8 cellular contexts compared by ENCODE assay signal in genomic region chr21:36028127-36029069, GRCh38. TPM values are rescaled to one million over a fixed set of nuclear protein-coding genes. Genes with fewer than 3 reads are reported as not detected.
A peak's percentile ranks its signal among the peaks of the same experiment; 100 is the strongest.
DNase-seq lines count a peak whose midpoint lies in the region; ATAC-seq and TF ChIP-seq lines count a peak whose summit lies in the region.

No MANE protein-coding gene starts in this region.

- in situ Hi-C loops in ACHN (cut with HindIII; ENCODE audit: low pct_ligation_motif_present, low pct_unique_long_range_greater_than_20kb, low sequenced_read_pairs): no loop called here

- peak overlapping the region in 1 of 10 donors; percentile 4 for H3K4me3 Mint-ChIP-seq in naive thymus-derived CD8-positive, alpha-beta T cell
- peak overlapping the region in 1 of 2 donors; percentile 17 for H3K4me3 Mint-ChIP-seq in stimulated activated naive B cell treated with anti-CD40 and anti-IgM and Interleukin-4, amounts not matched to agents 10 μg/mL and 1 μg/mL and 100 μg/mL, for 72 hours

- H3K36me3 ChIP-seq in OCI-LY3 (replicated peaks; ENCODE audit: low read depth, low read length): no peaks in the 10 kb centered on the region
- peaks cover 0 to 2% (median 0%) of the 10 kb centered on the region in 4 donors for H3K36me3 ChIP-seq in esophagus muscularis mucosa

- H3K27me3 ChIP-seq in OCI-LY3 (ENCODE audit: low read depth, low read length) (no peaks in the 10 kb centered on the region), esophagus muscularis mucosa (no peaks in the 10 kb centered on the region)

- H3K27ac ChIP-seq in OCI-LY3 (ENCODE audit: low read length) (no peak overlapping the region), esophagus muscularis mucosa (replicated peaks in 1 of 4) (no peak overlapping the region)

- peak; percentile 67 for ATAC-seq in GM18868 (IDR thresholded peaks at IDR 0.05; ENCODE audit: unreplicated experiment)
- ATAC-seq in naive thymus-derived CD8-positive, alpha-beta T cell: peak; percentile 76 to 89
- peak; percentile 91 to 92 for ATAC-seq in stimulated activated naive B cell treated with anti-CD40 and anti-IgM and Interleukin-4, amounts not matched to agents 10 μg/mL and 1 μg/mL and 100 μg/mL, for 72 hours (replicated peaks)

- no peaks in the 10 kb centered on the region for H3K27me3 Mint-ChIP-seq in naive thymus-derived CD8-positive, alpha-beta T cell
- no peaks in the 10 kb centered on the region for H3K27me3 Mint-ChIP-seq in stimulated activated naive B cell treated with anti-CD40 and anti-IgM and Interleukin-4, amounts not matched to agents 10 μg/mL and 1 μg/mL and 100 μg/mL, for 72 hours

- no peak overlapping the region for H2AFZ ChIP-seq in OCI-LY3 (ENCODE audit: low read depth, low read length)

- peaks cover 4 to 7% (median 6%) of the 10 kb centered on the region in 4 donors for H3K4me1 Mint-ChIP-seq in naive thymus-derived CD8-positive, alpha-beta T cell
- H3K4me1 Mint-ChIP-seq in stimulated activated naive B cell treated with anti-CD40 and anti-IgM and Interleukin-4, amounts not matched to agents 10 μg/mL and 1 μg/mL and 100 μg/mL, for 72 hours: peaks cover 4 to 7% of the 10 kb centered on the region in 2 donors

- intact Hi-C loops in esophagus muscularis mucosa (cut with DNase I): loop anchor here (2.0 to 10.0 kb wide), 2 partner anchors 184 to 1284 kb away; no protein-coding TSS in a partner anchor

- no peak for TF ChIP-seq POLR2A in esophagus muscularis mucosa (IDR thresholded peaks at IDR 0.05; ENCODE audit: low read depth)

- no peaks in the 10 kb centered on the region for H3K79me2 ChIP-seq in OCI-LY3 (ENCODE audit: low read length)

- peak overlapping the region; percentile 16 for H3K4me3 ChIP-seq in OCI-LY3 (ENCODE audit: low read length)
- H3K4me3 ChIP-seq in esophagus muscularis mucosa: no peak overlapping the region

- peak overlapping the region in 3 of 10 donors; percentile 5 to 77 (median 10) for H3K27ac Mint-ChIP-seq in naive thymus-derived CD8-positive, alpha-beta T cell
- H3K27ac Mint-ChIP-seq in stimulated activated naive B cell treated with anti-CD40 and anti-IgM and Interleukin-4, amounts not matched to agents 10 μg/mL and 1 μg/mL and 100 μg/mL, for 72 hours: peak overlapping the region; percentile 53

- DNase-seq in ACHN (peak; percentile 54), HuH-7.5 (ENCODE audit: low spot score) (peak; percentile 65), activated T-cell treated with anti-CD3 and anti-CD28 coated beads for 1 hour (ENCODE audit: low read depth) (peak; percentile 42), esophagus muscularis mucosa (ENCODE audit: extremely low spot score) (peak; percentile 94)
- DNase-seq in naive thymus-derived CD8-positive, alpha-beta T cell: peak; percentile 33 to 76 (median 64)
- peak; percentile 51 for DNase-seq in stimulated activated naive B cell treated with anti-CD40 and anti-IgM and Interleukin-4, amounts not matched to agents 10 μg/mL and 1 μg/mL and 100 μg/mL, for 72 hours

- TF ChIP-seq EP300 in esophagus muscularis mucosa (IDR thresholded peaks at IDR 0.05): no peak

- H4K20me1 ChIP-seq in OCI-LY3 (ENCODE audit: insufficient read depth, low read length): no peaks in the 10 kb centered on the region

- no peaks in the 10 kb centered on the region for H3K9me3 Mint-ChIP-seq in naive thymus-derived CD8-positive, alpha-beta T cell
- H3K9me3 Mint-ChIP-seq in stimulated activated naive B cell treated with anti-CD40 and anti-IgM and Interleukin-4, amounts not matched to agents 10 μg/mL and 1 μg/mL and 100 μg/mL, for 72 hours: no peaks in the 10 kb centered on the region

- 28% methylated on average over 25 of the region's 25 CpGs for WGBS in esophagus muscularis mucosa

- peaks cover 0 to under 1% (median 0%) of the 10 kb centered on the region in 3 donors for H3K36me3 Mint-ChIP-seq in naive thymus-derived CD8-positive, alpha-beta T cell
- H3K36me3 Mint-ChIP-seq in stimulated activated naive B cell treated with anti-CD40 and anti-IgM and Interleukin-4, amounts not matched to agents 10 μg/mL and 1 μg/mL and 100 μg/mL, for 72 hours: peaks cover 0 to 8% of the 10 kb centered on the region in 2 donors

- H3K9ac ChIP-seq in OCI-LY3 (ENCODE audit: low read length): no peak overlapping the region

- POLR2A ChIA-PET in naive thymus-derived CD8-positive, alpha-beta T cell (lab: Charles Lee): no interaction called here

- H3K4me1 ChIP-seq in OCI-LY3 (ENCODE audit: low read length) (0 out of 2 replicates have a peak, but pooled peaks cover 4% of the 10 kb centered on the region), esophagus muscularis mucosa (peaks cover 0 to 12% (median 8%) of the 10 kb centered on the region in 4 donors)

- TF ChIP-seq CTCF in OCI-LY3 (IDR thresholded peaks at IDR 0.05; ENCODE audit: low read depth, low read length) (peak; percentile 85), esophagus muscularis mucosa (IDR thresholded peaks at IDR 0.05) (peak; percentile 91 to 93 (median 93))

- no peaks in the 10 kb centered on the region for H3K9me3 ChIP-seq in OCI-LY3 (ENCODE audit: insufficient read depth, low read length)
- no peaks in the 10 kb centered on the region for H3K9me3 ChIP-seq in esophagus muscularis mucosa

- peak overlapping the region; percentile 35 for H3K4me2 ChIP-seq in OCI-LY3 (ENCODE audit: low read length)

RNA-seq across cellular contexts. Expression of gene SETD4, which starts 31.9 kb away (rescaled TPM):
- 10 to 100 TPM; 10.8 to 15.2 (median 13.3) TPM for total RNA-seq in esophagus muscularis mucosa
- total RNA-seq in naive thymus-derived CD8-positive, alpha-beta T cell: 10 to 100 TPM; 25.4 to 31.7 TPM
- 1 to 10 TPM; 6.5 to 9.8 (median 9.6) TPM for polyA plus RNA-seq in naive thymus-derived CD8-positive, alpha-beta T cell

RNA-seq across cellular contexts. Expression of gene CBR1, which starts 41.4 kb away (rescaled TPM):
- total RNA-seq in esophagus muscularis mucosa: 100 to 1,000 TPM in 3 of 4 donors, 10 to 100 TPM in 1; 83.3 to 155 (median 121) TPM
- total RNA-seq in naive thymus-derived CD8-positive, alpha-beta T cell: 10 to 100 TPM; 23.9 to 24.6 TPM
- polyA plus RNA-seq in naive thymus-derived CD8-positive, alpha-beta T cell: 10 to 100 TPM; 36.3 to 59.9 (median 50.8) TPM

Comparison
In these comparisons a context has a peak if more than half of its experiments do, and no peak if none do; other contexts are left out.
1. DNase-seq: peak in every context shown above with its lines; median percentile 94 in esophagus muscularis mucosa; 65 in HuH-7.5; 64 in naive thymus-derived CD8-positive, alpha-beta T cell; 54 in ACHN; 51 in stimulated activated naive B cell treated with anti-CD40 and anti-IgM and Interleukin-4, amounts not matched to agents 10 μg/mL and 1 μg/mL and 100 μg/mL, for 72 hours; 42 in activated T-cell treated with anti-CD3 and anti-CD28 coated beads for 1 hour.